ENCODE assay signal across 1 cellular context in the genomic region with DNA sequence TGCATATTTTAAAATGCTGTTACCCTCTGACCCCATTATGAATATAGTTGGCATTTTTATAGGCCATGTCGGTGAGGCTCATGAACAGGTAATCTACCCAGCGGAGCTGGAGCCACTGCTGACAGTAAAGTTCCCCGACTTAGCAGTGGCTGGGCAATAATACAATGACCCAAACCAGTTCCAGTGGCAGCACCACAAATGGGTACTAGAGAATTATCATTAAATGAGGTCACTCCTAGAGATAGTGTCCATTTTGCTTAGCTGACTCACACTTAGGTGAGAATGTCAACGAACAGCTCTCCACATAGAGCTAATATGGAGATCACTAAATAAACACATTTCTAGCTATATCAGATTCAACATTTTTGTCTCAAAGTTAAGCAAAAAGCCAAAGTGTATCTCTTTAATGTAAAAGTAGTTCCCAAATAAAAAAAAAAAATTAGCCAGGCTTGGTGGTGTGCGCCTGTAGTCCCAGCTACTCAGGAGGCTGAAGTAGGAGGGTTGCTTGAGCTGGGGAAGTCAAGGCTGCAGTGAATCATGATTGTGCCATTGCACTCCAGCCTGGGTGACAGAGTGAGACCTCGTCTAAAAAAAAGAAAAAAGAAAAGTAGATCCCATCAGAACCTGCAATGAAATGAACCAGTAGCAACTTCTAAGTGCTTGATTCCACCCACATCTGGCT.
TF ChIP-seq lines count a peak whose summit lies in the region.

No MANE protein-coding gene starts in this region.

TF ChIP-seq in endothelial cell of umbilical vein, 7 proteins besides CTCF, POLR2A, EP300 and RAD21:
- no peak for TF ChIP-seq EZH2 (IDR thresholded peaks at IDR 0.05; ENCODE audit: borderline replicate concordance, low read depth, low read length, severe bottlenecking)
- TF ChIP-seq GATA2 (IDR thresholded peaks at IDR 0.05; ENCODE audit: insufficient read depth, insufficient read length, low read depth, low read length) = no peak
- peak; percentile 4 for TF ChIP-seq FOS (IDR thresholded peaks at IDR 0.05; ENCODE audit: borderline replicate concordance, insufficient read depth, low read length)
- no peak for TF ChIP-seq POLR2AphosphoS5 (IDR thresholded peaks at IDR 0.05; ENCODE audit: insufficient read depth, low read depth, low read length)
- peak; percentile 36 for TF ChIP-seq JUN (IDR thresholded peaks at IDR 0.05; ENCODE audit: borderline replicate concordance, insufficient read depth, insufficient read length, low read depth)
- no peak for TF ChIP-seq MYC (IDR thresholded peaks at IDR 0.05; ENCODE audit: low read depth, low read length)
- no peak for TF ChIP-seq MAX (IDR thresholded peaks at IDR 0.05; ENCODE audit: insufficient read depth, insufficient read length)
